10 cellular contexts compared by ENCODE assay signal in genomic region chr16:72877374-72878028, GRCh38.
DNase-seq lines count a peak whose midpoint lies in the region; ATAC-seq and TF ChIP-seq lines count a peak whose summit lies in the region.
"Had no signal": no experiment of that assay in that cellular context is flagged by ENCODE, and none has a peak within 500 bp of the region (broad histone marks: within the 10 kb centered on the region; RNA-seq: fewer than 3 reads in every experiment).

No MANE protein-coding gene starts in this region.

- H3K79me2 ChIP-seq in SK-N-SH (ENCODE audit: insufficient read depth) = peaks cover 27% of the 10 kb centered on the region; the same call in 1 of the 2 replicates

- WGBS in SK-N-SH (ENCODE audit: low lambda C conversion rate) = 43% methylated on average over 12 of the region's 12 CpGs

- intact Hi-C loops in gastrocnemius medialis (cut with DNase I; ENCODE audit: low total_unique reads) = loop anchor here (5.0 kb wide), 1 partner anchor 45 kb away; no protein-coding TSS in a partner anchor

- CTCF ChIA-PET in SK-N-SH (lab: Yijun Ruan, JAX) = no interaction called here

- peak overlapping the region in 1 of 2 experiments; percentile 74; a peak in 2 of 4 replicates for H3K27ac ChIP-seq in SK-N-SH (ENCODE audit: low read depth in 2 of 2, low read length in 1 of 2)
- peak overlapping the region; percentile 57 to 62 (median 59) for H3K27ac ChIP-seq in gastrocnemius medialis

- H2AFZ ChIP-seq in SK-N-SH (ENCODE audit: low read depth) = no peak overlapping the region

- POLR2A ChIA-PET in SK-N-SH (lab: Yijun Ruan, JAX) = no interaction called here

- H4K20me1 ChIP-seq in SK-N-SH (ENCODE audit: insufficient read depth) = peaks cover 3% of the 10 kb centered on the region; the same call in 1 of the 2 replicates

- H3K36me3 ChIP-seq in SK-N-SH (replicated peaks in 1 of 2; ENCODE audit: control insufficient read depth in 1 of 2, insufficient read depth in 2 of 2, low read length in 1 of 2) (peaks cover 0 to 4% of the 10 kb centered on the region in 2 experiments), gastrocnemius medialis (no peaks in the 10 kb centered on the region)

- TF ChIP-seq CTCF in SK-N-SH (IDR thresholded peaks at IDR 0.05) = no peak
- no peak for TF ChIP-seq CTCF in gastrocnemius medialis (IDR thresholded peaks at IDR 0.05 in 4 of 5, conservative IDR thresholded peaks at IDR 0.05 in 1 of 5)

- H3K4me3 ChIP-seq in SK-N-SH (ENCODE audit: low read depth in 2 of 2, low read length in 1 of 2) (peak overlapping the region in 1 of 2 experiments; percentile 15; a peak in 1 of 4 replicates), gastrocnemius medialis (no peak overlapping the region)

- peak overlapping the region; percentile 50 for H3K4me2 ChIP-seq in SK-N-SH

- in situ Hi-C loops in gastrocnemius medialis (cut with MboI; ENCODE audit: low sequenced_read_pairs in 4 of 4) = no loop called here

- peaks cover 16% of the 10 kb centered on the region for H3F3A ChIP-seq in SK-N-SH (replicated peaks; ENCODE audit: insufficient read depth)

- no peaks in the 10 kb centered on the region for H3K9me3 ChIP-seq in SK-N-SH
- no peaks in the 10 kb centered on the region for H3K9me3 ChIP-seq in gastrocnemius medialis

- H3K9ac ChIP-seq in SK-N-SH = no peak overlapping the region

- ATAC-seq in gastrocnemius medialis (peak; percentile 59 to 66), GM18520 (IDR thresholded peaks at IDR 0.05; ENCODE audit: unreplicated experiment) (no peak), GM21526 (IDR thresholded peaks at IDR 0.05; ENCODE audit: low FRiP score, unreplicated experiment) (no peak), HG03378 (IDR thresholded peaks at IDR 0.05; ENCODE audit: unreplicated experiment) (no peak)

- H3K4me1 ChIP-seq in SK-N-SH (ENCODE audit: control insufficient read depth in 1 of 2, insufficient read depth in 2 of 2, low read depth in 1 of 2, low read length in 1 of 2) (peaks cover 26 to 36% of the 10 kb centered on the region in 2 experiments), gastrocnemius medialis (peaks cover 41 to 50% of the 10 kb centered on the region in 2 donors)

- no peak for TF ChIP-seq EP300 in SK-N-SH (IDR thresholded peaks at IDR 0.05; ENCODE audit: borderline replicate concordance in 1 of 2, low read depth in 1 of 2, low read length in 1 of 2)

- TF ChIP-seq RAD21 in SK-N-SH (IDR thresholded peaks at IDR 0.05; ENCODE audit: low read length) = no peak

- TF ChIP-seq POLR2A in gastrocnemius medialis (IDR thresholded peaks at IDR 0.05) = no peak

- DNase-seq in HCEC 1CT (peak; percentile 70), SK-N-SH (no peak), foreskin melanocyte (peak; percentile 82), gastrocnemius medialis (no peak)
- DNase-seq in stimulated activated CD4-positive, alpha-beta T cell treated with anti-CD3 and anti-CD28 coated beads, Interleukin-2, amount 100 ng/mL, for 24 hours = no peak
- DNase-seq: activated naive CD4-positive, alpha-beta T cell; NCI-H2171 treated with DMSO at 0.1 percent for 48 hours had no signal

- no peaks in the 10 kb centered on the region for H3K27me3 ChIP-seq in SK-N-SH (ENCODE audit: insufficient read depth)
- H3K27me3 ChIP-seq in gastrocnemius medialis = no peaks in the 10 kb centered on the region

- H3K9me2 ChIP-seq in SK-N-SH = no peaks in the 10 kb centered on the region

TF ChIP-seq in SK-N-SH, 30 proteins besides CTCF, POLR2A, EP300 and RAD21:
- TF ChIP-seq IRF3 (IDR thresholded peaks at IDR 0.05; ENCODE audit: low read depth, low read length) (no peak), TCF12 (IDR thresholded peaks at IDR 0.05) (peak; percentile 16; the same call in 1 of the 2 replicates), RXRA (IDR thresholded peaks at IDR 0.05; ENCODE audit: borderline replicate concordance, low read depth) (no peak), USF1 (IDR thresholded peaks at IDR 0.05; ENCODE audit: borderline replicate concordance, low read depth) (no peak), NFIC (IDR thresholded peaks at IDR 0.05; ENCODE audit: borderline replicate concordance) (no peak), PBX3 (IDR thresholded peaks at IDR 0.05) (no peak), MAX (IDR thresholded peaks at IDR 0.05; ENCODE audit: low read depth) (0 out of 2 replicates have a peak, but pooled peaks have one; percentile 15), JUND (IDR thresholded peaks at IDR 0.05) (peak; percentile 69), GABPA (IDR thresholded peaks at IDR 0.05; ENCODE audit: low read depth) (no peak), FOSL2 (IDR thresholded peaks at IDR 0.05; ENCODE audit: borderline replicate concordance, low read depth) (peak; percentile 62; the same call in 1 of the 2 replicates)
TF ChIP-seq in SK-N-SH: peak in this region for 4.

Comparison
In these comparisons a context has a peak if more than half of its experiments do, and no peak if none do; other contexts are left out.
1. DNase-seq: peak in HCEC 1CT (single experiment) and foreskin melanocyte (single experiment); none in SK-N-SH (single experiment), gastrocnemius medialis (0 of 2) and stimulated activated CD4-positive, alpha-beta T cell treated with anti-CD3 and anti-CD28 coated beads, Interleukin-2, amount 100 ng/mL, for 24 hours (0 of 2).
2. ATAC-seq: peak in gastrocnemius medialis (2 of 2); none in GM18520 (single experiment), GM21526 (single experiment) and HG03378 (single experiment).